Comparison of ENCODE assay signal across 8 cellular contexts in the genomic region with DNA sequence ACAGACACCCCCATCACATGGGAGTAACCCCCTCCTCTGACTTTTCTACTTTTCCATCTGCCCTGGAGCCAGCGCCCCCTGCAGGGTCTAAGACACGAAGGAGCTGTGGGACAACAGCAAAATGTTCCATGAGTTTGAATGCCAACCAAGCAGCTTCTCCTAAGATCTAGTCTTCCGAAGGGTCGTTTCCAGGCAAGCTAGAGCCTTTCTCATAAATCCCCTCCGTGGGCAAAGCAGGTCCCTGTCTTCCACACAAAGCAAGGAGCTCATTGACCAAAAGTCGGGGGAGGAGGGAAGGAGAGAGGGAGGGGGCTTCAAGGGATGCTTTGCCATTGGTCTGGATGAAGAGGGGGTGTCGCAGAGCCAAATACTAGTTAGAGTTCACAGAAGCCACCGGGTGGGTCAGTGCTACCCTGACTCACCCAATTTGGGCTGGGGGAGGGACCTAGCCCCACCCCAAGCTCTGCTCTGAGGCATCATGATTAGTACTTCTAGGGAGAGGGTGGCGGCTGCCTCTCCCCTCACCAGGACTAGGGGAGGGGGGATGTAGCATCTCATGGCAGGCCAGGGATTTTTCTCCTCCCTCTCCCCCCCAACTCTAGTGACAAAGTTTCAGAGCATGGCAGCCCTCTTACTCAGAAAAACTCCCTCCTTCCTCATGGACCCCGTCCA. TPM values are rescaled to one million over a fixed set of nuclear protein-coding genes. Genes with fewer than 3 reads are reported as not detected.
DNase-seq lines count a peak whose midpoint lies in the region; ATAC-seq and TF ChIP-seq lines count a peak whose summit lies in the region.

No MANE protein-coding gene starts in this region.

- H3K4me1 ChIP-seq in A673 (ENCODE audit: insufficient read depth, low read length, poor library complexity, severe bottlenecking) = peaks cover 11% of the 10 kb centered on the region
- H3K4me1 ChIP-seq in iPS-18a (ENCODE audit: control insufficient read depth, low read depth, low read length) = peaks cover 40% of the 10 kb centered on the region
- no peaks in the 10 kb centered on the region for H3K4me1 ChIP-seq in urinary bladder (ENCODE audit: insufficient read depth)

- peak overlapping the region; percentile 65 for H3K9ac ChIP-seq in iPS-18a (ENCODE audit: low read length)

- peaks cover 20% of the 10 kb centered on the region for H3K4me1 Mint-ChIP-seq in activated T-cell treated with anti-CD3 and anti-CD28 coated beads, Interleukin-2, amount 50 U/mL, for 72 hours (ENCODE audit: low read depth)

- H3K4me3 ChIP-seq in A673 (ENCODE audit: low read depth, low read length, poor library complexity, severe bottlenecking) (peak overlapping the region; percentile 57), iPS-18a (ENCODE audit: low read length) (peak overlapping the region; percentile 75), urinary bladder (ENCODE audit: low read depth, low read length) (peak overlapping the region; percentile 67), MG63 (no peak overlapping the region)

- in situ Hi-C loops in GM13977 (cut with MboI; ENCODE audit: low pct_unique_long_range_greater_than_20kb, low sequenced_read_pairs, unreplicated experiment) = no loop called here

- H3K4me3 Mint-ChIP-seq in activated T-cell treated with anti-CD3 and anti-CD28 coated beads, Interleukin-2, amount 50 U/mL, for 72 hours = peak overlapping the region; percentile 74 to 85

- POLR2A ChIA-PET in A673 (lab: Charles Lee; ENCODE audit: low non-redundant PET) = interaction anchor here (0.7 kb wide), 4 partner anchors 35 to 1677 kb away, joined by 3 to 11 read pairs (median 6); no protein-coding TSS in a partner anchor

- peaks cover 1 to 4% of the 10 kb centered on the region in 2 donors for H3K36me3 Mint-ChIP-seq in activated T-cell treated with anti-CD3 and anti-CD28 coated beads, Interleukin-2, amount 50 U/mL, for 72 hours (ENCODE audit: insufficient read depth in 2 of 2)

- 60% methylated on average over 10 of the region's 10 CpGs for WGBS in urinary bladder

- peak; percentile 76 for TF ChIP-seq CTCF in A673 (conservative IDR thresholded peaks at IDR 0.05; ENCODE audit: low read depth, low read length)
- TF ChIP-seq CTCF in GM13977 (IDR thresholded peaks at IDR 0.05; ENCODE audit: extremely low read depth, insufficient read depth, missing control alignments) = peak; percentile 40

- intact Hi-C loops in A673 (cut with micrococcal nuclease; ENCODE audit: unreplicated experiment) = no loop called here

- H3K9me3 ChIP-seq in A673 (ENCODE audit: low read depth, low read length, poor library complexity, severe bottlenecking) (no peaks in the 10 kb centered on the region), iPS-18a (ENCODE audit: control insufficient read depth, low read depth, low read length) (no peaks in the 10 kb centered on the region), MG63 (no peaks in the 10 kb centered on the region)

- H3K27me3 ChIP-seq in A673 (replicated peaks; ENCODE audit: insufficient read depth, low read depth, low read length, poor library complexity) = peaks cover 45% of the 10 kb centered on the region
- H3K27me3 ChIP-seq in iPS-18a (ENCODE audit: control insufficient read depth, insufficient read depth, low read length) = peaks cover 10% of the 10 kb centered on the region
- H3K27me3 ChIP-seq in MG63 = peaks cover 38% of the 10 kb centered on the region

- DNase-seq in A673 (ENCODE audit: low spot score) = peak; percentile 51
- DNase-seq in GM13977 (ENCODE audit: low spot score) = peak; percentile 32
- DNase-seq in activated T-cell treated with anti-CD3 and anti-CD28 coated beads, Interleukin-2, amount 50 U/mL, for 72 hours = peak; percentile 22
- DNase-seq in MG63 = no peak
- DNase-seq in NCI-H187 (lab: John Stamatoyannopoulos, UW) = no peak

- no peak overlapping the region for H3K27ac Mint-ChIP-seq in activated T-cell treated with anti-CD3 and anti-CD28 coated beads, Interleukin-2, amount 50 U/mL, for 72 hours

- CTCF ChIA-PET in A673 (lab: Charles Lee) = interaction anchor here (0.6 to 1.6 kb wide), 9 partner anchors 12 to 251 kb away, joined by 3 to 10 read pairs (median 4); partner anchors contain the start of gene RAB35

- no peaks in the 10 kb centered on the region for H3K36me3 ChIP-seq in A673 (ENCODE audit: insufficient read depth, low read length, poor library complexity, severe bottlenecking)
- peaks cover 22% of the 10 kb centered on the region for H3K36me3 ChIP-seq in iPS-18a (ENCODE audit: control insufficient read depth, low read depth, low read length)
- H3K36me3 ChIP-seq in urinary bladder (ENCODE audit: insufficient read depth) = no peaks in the 10 kb centered on the region
- H3K36me3 ChIP-seq in MG63 = no peaks in the 10 kb centered on the region

- BruUV-seq in A673 (replicated peaks; lab: Mats Ljungman, UMichigan) = no TSS peak

- H3K9me3 Mint-ChIP-seq in activated T-cell treated with anti-CD3 and anti-CD28 coated beads, Interleukin-2, amount 50 U/mL, for 72 hours = no peaks in the 10 kb centered on the region

- peak; percentile 29 to 49 for ATAC-seq in activated T-cell treated with anti-CD3 and anti-CD28 coated beads, Interleukin-2, amount 50 U/mL, for 72 hours (replicated peaks in 1 of 2)
- no peak for ATAC-seq in GM19395 (IDR thresholded peaks at IDR 0.05; ENCODE audit: unreplicated experiment)

- H3K27ac ChIP-seq in A673 (ENCODE audit: low read depth, low read length, poor library complexity, severe bottlenecking) (no peak overlapping the region), iPS-18a (ENCODE audit: low read length) (no peak overlapping the region), urinary bladder (ENCODE audit: low read depth) (no peak overlapping the region)

- peaks cover 87% of the 10 kb centered on the region for H3K27me3 Mint-ChIP-seq in activated T-cell treated with anti-CD3 and anti-CD28 coated beads, Interleukin-2, amount 50 U/mL, for 72 hours (ENCODE audit: low read depth)

RNA-seq across cellular contexts. Expression of gene MSI1, which starts 1.6 kb away (rescaled TPM):
- total RNA-seq in A673 (2021) = 3.6 and 8.8 TPM in 2 replicates
- total RNA-seq in activated T-cell treated with anti-CD3 and anti-CD28 coated beads, Interleukin-2, amount 50 U/mL, for 72 hours = 1 to 10 TPM; 5.6 to 6.6 TPM
- total RNA-seq in urinary bladder = 1.5 TPM
- 0.54 TPM for polyA plus RNA-seq in urinary bladder
- total RNA-seq in MG63 (2014; rRNA removed; shearing (Covaris generic); ENCODE audit: low replicate concordance) = not detected in 2 replicates

RNA-seq across cellular contexts. Expression of gene PLA2G1B, which starts 39.8 kb away (rescaled TPM):
- total RNA-seq in A673 (2021) (not detected in 2 replicates), urinary bladder (0.90 TPM)
- total RNA-seq in activated T-cell treated with anti-CD3 and anti-CD28 coated beads, Interleukin-2, amount 50 U/mL, for 72 hours = not detected
- 0.60 TPM for polyA plus RNA-seq in urinary bladder
- not detected in 2 replicates for total RNA-seq in MG63 (2014; rRNA removed; shearing (Covaris generic); ENCODE audit: low replicate concordance)

Comparison
In these comparisons a context has a peak if more than half of its experiments do, and no peak if none do; other contexts are left out.
1. DNase-seq: peak in A673 (single experiment), GM13977 (single experiment) and activated T-cell treated with anti-CD3 and anti-CD28 coated beads, Interleukin-2, amount 50 U/mL, for 72 hours (2 of 2); none in MG63 (single experiment) and NCI-H187 (0 of 2).